Comparison of ENCODE assay signal across 18 cellular contexts in the genomic region with DNA sequence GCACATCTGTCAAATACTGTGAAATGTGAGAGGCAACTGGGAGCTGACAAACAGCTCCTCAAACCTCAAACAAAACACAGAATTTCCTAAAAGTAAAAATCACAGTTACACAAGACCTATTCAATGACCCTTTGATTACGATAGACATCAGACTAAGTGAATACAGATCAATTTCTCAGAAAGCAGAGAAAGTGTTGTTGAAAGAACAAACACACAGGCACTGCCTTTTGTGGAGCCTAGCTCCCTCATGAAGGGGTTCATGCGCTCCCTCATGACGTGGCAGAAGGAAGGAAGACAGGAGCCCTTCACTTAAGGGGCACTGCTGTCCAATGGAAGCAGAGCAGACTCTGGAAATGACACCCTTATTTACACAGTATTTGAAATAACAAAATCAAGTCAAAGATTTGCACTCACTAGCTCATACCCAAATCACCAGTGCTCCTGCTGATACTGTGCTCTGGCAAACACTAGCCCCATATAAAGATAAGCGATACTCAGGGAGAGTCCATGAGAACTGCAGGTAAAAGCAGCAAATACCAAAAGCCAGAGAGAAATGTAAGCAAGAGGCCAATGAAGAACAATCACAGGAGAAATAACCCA.
A peak's percentile ranks its signal among the peaks of the same experiment; 100 is the strongest.
DNase-seq lines count a peak whose midpoint lies in the region; ATAC-seq, FAIRE-seq and TF ChIP-seq lines count a peak whose summit lies in the region.
"Had no signal": no experiment of that assay in that cellular context is flagged by ENCODE, and none has a peak within 500 bp of the region (broad histone marks: within the 10 kb centered on the region; RNA-seq: fewer than 3 reads in every experiment).

No MANE protein-coding gene starts in this region.

- DNase-seq in CD4-positive, alpha-beta T cell, result no peak
- DNase-seq in DND-41, result no peak
- no peak for DNase-seq in OCI-LY7 (ENCODE audit: low spot score)
- no peak for DNase-seq in memory B cell (ENCODE audit: low spot score in 2 of 2)
- no peak for DNase-seq in endothelial cell (ENCODE audit: low spot score)
- DNase-seq in vagina (ENCODE audit: extremely low spot score in 2 of 2), result no peak
- no peak for DNase-seq in urothelium cell line (ENCODE audit: low spot score)
- DNase-seq: activated CD8-positive, alpha-beta memory T cell treated with anti-CD3 and anti-CD28 coated beads, Interleukin-2, amount 50 U/mL, for 48 hours; adrenal gland; cerebellar nuclear complex; NCI-H1417 treated with DMSO at 0.1 percent for 48 hours; NCI-H510A treated with DMSO at 0.1 percent for 48 hours; ovary; WERI-Rb-1 had no signal

- TF ChIP-seq CTCF in CD4-positive, alpha-beta T cell (IDR thresholded peaks at IDR 0.05), result no peak
- TF ChIP-seq CTCF in DND-41 (IDR thresholded peaks at IDR 0.05; ENCODE audit: borderline replicate concordance, extremely low read depth, low read length, poor library complexity, severe bottlenecking) (no peak), OCI-LY7 (conservative IDR thresholded peaks at IDR 0.05; ENCODE audit: low read length) (no peak), endothelial cell (IDR thresholded peaks at IDR 0.05; ENCODE audit: unreplicated experiment) (no peak), vagina (IDR thresholded peaks at IDR 0.05) (no peak)

- H3K4me2 ChIP-seq in DND-41 (ENCODE audit: insufficient read depth, low read length) (no peak overlapping the region), OCI-LY7 (ENCODE audit: low read length) (peak overlapping the region; percentile 94)
- H3K4me2 ChIP-seq: BLaER1 had no signal

- no peak overlapping the region for H3K4me3 Mint-ChIP-seq in CD4-positive, alpha-beta T cell
- H3K4me3 Mint-ChIP-seq in memory B cell (no peak overlapping the region), endothelial cell (ENCODE audit: unreplicated experiment) (no peak overlapping the region)
- H3K4me3 Mint-ChIP-seq: stimulated activated naive CD8-positive, alpha-beta T cell treated with anti-CD3 and anti-CD28 coated beads, Interleukin-15, Interleukin-2, amounts not matched to agents 100 ng/mL and 50 ng/mL, for 24 hours had no signal

- intact Hi-C loops in CD4-positive, alpha-beta T cell (cut with DNase I, micrococcal nuclease), result loop anchor here (5.0 kb wide), 5 partner anchors 33 to 298 kb away; a partner anchor contains a TSS
- intact Hi-C loops in OCI-LY7 (cut with micrococcal nuclease; ENCODE audit: unreplicated experiment), result no loop called here
- intact Hi-C loops in vagina (cut with DNase I), result no loop called here

- no peaks in the 10 kb centered on the region for H3K9me2 ChIP-seq in OCI-LY7 (ENCODE audit: insufficient read depth, low read length)

- no peak for FAIRE-seq in urothelium cell line (lab: Jason Lieb, UNC)
- FAIRE-seq: K562 had no signal

- CTCF ChIA-PET in CD4-positive, alpha-beta T cell (lab: Charles Lee), result no interaction called here
- CTCF ChIA-PET in OCI-LY7 (lab: Charles Lee; ENCODE audit: unreplicated experiment), result interaction anchor here (1.4 kb wide), 1 partner anchor 14 kb away, joined by 3 read pairs; no protein-coding TSS in a partner anchor

- no peak overlapping the region for H3K9ac ChIP-seq in DND-41 (ENCODE audit: low read depth, low read length)
- H3K9ac ChIP-seq: BLaER1 had no signal

- ATAC-seq in CD4-positive, alpha-beta T cell (ENCODE audit: poor library complexity), result no peak
- no peak for ATAC-seq in DND-41 (ENCODE audit: insufficient read depth, low read depth)
- no peak for ATAC-seq in memory B cell (ENCODE audit: low read depth)
- ATAC-seq: gastroesophageal sphincter, K562 had no signal

- H3K36me3 ChIP-seq in DND-41 (ENCODE audit: insufficient read depth, low read length), result peaks cover 24% of the 10 kb centered on the region
- peaks cover 25% of the 10 kb centered on the region; the same call in 1 of the 2 replicates for H3K36me3 ChIP-seq in OCI-LY7 (ENCODE audit: insufficient read depth, low read length)
- H3K36me3 ChIP-seq in vagina, result no peaks in the 10 kb centered on the region
- H3K36me3 ChIP-seq: adrenal gland, ovary, WERI-Rb-1 had no signal

- H2AFZ ChIP-seq in DND-41 (ENCODE audit: low read depth, low read length) (no peak overlapping the region), OCI-LY7 (ENCODE audit: low read length) (no peak overlapping the region)

- H3K36me3 Mint-ChIP-seq in CD4-positive, alpha-beta T cell (ENCODE audit: low read depth), result peaks cover 46% of the 10 kb centered on the region
- H3K36me3 Mint-ChIP-seq in memory B cell, result peaks cover 20% of the 10 kb centered on the region
- H3K36me3 Mint-ChIP-seq in endothelial cell (ENCODE audit: low read depth, unreplicated experiment), result no peaks in the 10 kb centered on the region

- H4K20me1 ChIP-seq in DND-41 (ENCODE audit: insufficient read depth, low read length) (no peaks in the 10 kb centered on the region), OCI-LY7 (ENCODE audit: insufficient read depth, low read length) (no peaks in the 10 kb centered on the region)
- H4K20me1 ChIP-seq: BLaER1 had no signal

- no peak overlapping the region for H3K27ac ChIP-seq in CD4-positive, alpha-beta T cell (ENCODE audit: low read depth, low read length)
- H3K27ac ChIP-seq in DND-41 (ENCODE audit: low read length), result peak overlapping the region; percentile 61
- H3K27ac ChIP-seq in OCI-LY7 (ENCODE audit: low read depth, low read length, poor library complexity, severe bottlenecking), result peak overlapping the region; percentile 99
- H3K27ac ChIP-seq in vagina, result no peak overlapping the region
- H3K27ac ChIP-seq: adrenal gland, BLaER1, gastroesophageal sphincter, ovary, WERI-Rb-1 had no signal

- BruUV-seq in OCI-LY7 (replicated peaks; lab: Mats Ljungman, UMichigan), result no TSS peak

- H3K4me3 ChIP-seq in DND-41 (ENCODE audit: low read depth in 1 of 2, low read length in 2 of 2), result no peak overlapping the region
- peak overlapping the region; percentile 2 for H3K4me3 ChIP-seq in OCI-LY7 (ENCODE audit: low read depth, low read length, poor library complexity, severe bottlenecking)
- no peak overlapping the region for H3K4me3 ChIP-seq in vagina
- H3K4me3 ChIP-seq: adrenal gland, BLaER1, gastroesophageal sphincter, K562, ovary had no signal

- H3K27me3 ChIP-seq in CD4-positive, alpha-beta T cell (ENCODE audit: control insufficient read depth, insufficient read depth, low read length), result no peaks in the 10 kb centered on the region
- H3K27me3 ChIP-seq in DND-41 (ENCODE audit: insufficient read depth, low read length, poor library complexity) (no peaks in the 10 kb centered on the region), vagina (no peaks in the 10 kb centered on the region)
- H3K27me3 ChIP-seq: adrenal gland, BLaER1, gastroesophageal sphincter, ovary had no signal

- H3K4me1 ChIP-seq in DND-41 (ENCODE audit: insufficient read depth, low read length) (peaks cover 99% of the 10 kb centered on the region), OCI-LY7 (ENCODE audit: insufficient read depth, low read length, poor library complexity, severe bottlenecking) (peaks cover 100% of the 10 kb centered on the region), vagina (no peaks in the 10 kb centered on the region)
- H3K4me1 ChIP-seq: adrenal gland had no signal

- H3K79me2 ChIP-seq in DND-41 (ENCODE audit: insufficient read depth, low read length) (peaks cover 67% of the 10 kb centered on the region), OCI-LY7 (ENCODE audit: insufficient read depth, low read depth, low read length) (peaks cover 40% of the 10 kb centered on the region)

- H3K9me3 Mint-ChIP-seq in CD4-positive, alpha-beta T cell, result peaks cover 2% of the 10 kb centered on the region
- peaks cover 5% of the 10 kb centered on the region for H3K9me3 Mint-ChIP-seq in memory B cell
- H3K9me3 Mint-ChIP-seq in endothelial cell (ENCODE audit: unreplicated experiment), result no peaks in the 10 kb centered on the region
- H3K9me3 Mint-ChIP-seq: stimulated activated naive CD8-positive, alpha-beta T cell treated with anti-CD3 and anti-CD28 coated beads, Interleukin-15, Interleukin-2, amounts not matched to agents 100 ng/mL and 50 ng/mL, for 24 hours had no signal

- POLR2A ChIA-PET in CD4-positive, alpha-beta T cell (lab: Charles Lee), result interaction anchor here (0.6 to 1.2 kb wide), 2 partner anchors 23 to 145 kb away, joined by 3 to 5 read pairs; a partner anchor contains a TSS
- POLR2A ChIA-PET in OCI-LY7 (lab: Charles Lee), result interaction anchor here (0.8 to 12.5 kb wide), 6 partner anchors 10 to 103 kb away, joined by 3 to 306 read pairs (median 4); no protein-coding TSS in a partner anchor

- H3K4me1 Mint-ChIP-seq in CD4-positive, alpha-beta T cell (ENCODE audit: low read depth), result peaks cover 70% of the 10 kb centered on the region
- peaks cover 52% of the 10 kb centered on the region for H3K4me1 Mint-ChIP-seq in memory B cell
- H3K4me1 Mint-ChIP-seq in endothelial cell (ENCODE audit: unreplicated experiment), result peaks cover 4% of the 10 kb centered on the region

- H3K9me3 ChIP-seq in CD4-positive, alpha-beta T cell (ENCODE audit: control insufficient read depth, low read length), result no peaks in the 10 kb centered on the region
- H3K9me3 ChIP-seq in DND-41 (ENCODE audit: insufficient read depth, low read length, severe bottlenecking) (no peaks in the 10 kb centered on the region), OCI-LY7 (ENCODE audit: low read length) (peaks cover 10% of the 10 kb centered on the region; the same call in 1 of the 2 replicates), vagina (no peaks in the 10 kb centered on the region)
- H3K9me3 ChIP-seq: adrenal gland, gastroesophageal sphincter, ovary had no signal

- TF ChIP-seq POLR2A in vagina (IDR thresholded peaks at IDR 0.05), result no peak

- no peaks in the 10 kb centered on the region for H3K27me3 Mint-ChIP-seq in CD4-positive, alpha-beta T cell
- H3K27me3 Mint-ChIP-seq in memory B cell (no peaks in the 10 kb centered on the region), endothelial cell (ENCODE audit: unreplicated experiment) (no peaks in the 10 kb centered on the region)
- H3K27me3 Mint-ChIP-seq: stimulated activated naive CD8-positive, alpha-beta T cell treated with anti-CD3 and anti-CD28 coated beads, Interleukin-15, Interleukin-2, amounts not matched to agents 100 ng/mL and 50 ng/mL, for 24 hours had no signal

- H3K27ac Mint-ChIP-seq in CD4-positive, alpha-beta T cell, result peak overlapping the region; percentile 66
- peak overlapping the region; percentile 82 for H3K27ac Mint-ChIP-seq in memory B cell
- H3K27ac Mint-ChIP-seq in endothelial cell (ENCODE audit: unreplicated experiment), result no peak overlapping the region
- H3K27ac Mint-ChIP-seq: stimulated activated naive CD8-positive, alpha-beta T cell treated with anti-CD3 and anti-CD28 coated beads, Interleukin-15, Interleukin-2, amounts not matched to agents 100 ng/mL and 50 ng/mL, for 24 hours had no signal

Comparison
In these comparisons a context has a peak if more than half of its experiments do, and no peak if none do; other contexts are left out.
1. H3K27ac ChIP-seq: peak in DND-41 (single experiment) and OCI-LY7 (single experiment); none in CD4-positive, alpha-beta T cell (single experiment) and vagina (single experiment).
2. intact Hi-C loops: an anchor here in CD4-positive, alpha-beta T cell (5.0 kb wide); none called in OCI-LY7 and vagina.